ENCODE assay signal across 19 cellular contexts in the genomic region with DNA sequence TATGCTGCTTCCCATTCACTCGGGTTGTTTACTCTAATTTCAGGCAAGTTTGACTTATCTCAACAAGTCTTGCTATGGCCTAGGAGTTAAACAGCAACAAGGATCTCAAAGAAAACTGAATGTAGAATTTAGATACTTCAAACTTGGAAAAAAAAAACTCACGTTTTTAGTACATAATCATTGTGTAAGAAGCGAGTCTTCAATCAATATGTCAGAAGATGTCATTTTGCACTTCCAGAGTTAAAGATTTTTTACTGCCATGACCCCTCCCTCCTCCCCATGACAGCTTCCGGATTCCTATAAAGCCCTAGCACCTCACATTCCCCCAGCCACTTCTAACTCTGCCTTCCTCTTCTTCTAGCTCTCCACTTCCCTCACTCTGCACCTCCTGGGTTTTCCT.
DNase-seq lines count a peak whose midpoint lies in the region; ATAC-seq and TF ChIP-seq lines count a peak whose summit lies in the region.
"Had no signal": no experiment of that assay in that cellular context is flagged by ENCODE, and none has a peak within 500 bp of the region (broad histone marks: within the 10 kb centered on the region; RNA-seq: fewer than 3 reads in every experiment).

No MANE protein-coding gene starts in this region.

- H4K8ac ChIP-seq in H9 (replicated peaks; ENCODE audit: insufficient read length, low read depth, low read length) = no peak overlapping the region

- H3K9me3 ChIP-seq in H9 (ENCODE audit: control insufficient read depth, low read depth, low read length) = no peaks in the 10 kb centered on the region
- H3K9me3 ChIP-seq: A549, HAP-1 had no signal

- H3K9me3 Mint-ChIP-seq in H9 (no peaks in the 10 kb centered on the region; a peak in 1 of 5 replicates), WTC11 (0 out of 2 replicates have a peak, but pooled peaks cover 2% of the 10 kb centered on the region), neural crest cell (peaks cover 3% of the 10 kb centered on the region), type B pancreatic cell (peaks cover 4% of the 10 kb centered on the region)
- H3K9me3 Mint-ChIP-seq: HFFc6 had no signal

- no peaks in the 10 kb centered on the region for H3K79me2 ChIP-seq in H9 (ENCODE audit: insufficient read depth, low read length)

- no peak overlapping the region; the same call in 1 of the 2 replicates for H3K4ac ChIP-seq in H9 (ENCODE audit: low read depth, low read length)

- no peak overlapping the region for H2BK12ac ChIP-seq in H9 (ENCODE audit: insufficient read length, low read depth, low read length)

- no peak overlapping the region for H2AK5ac ChIP-seq in H9 (ENCODE audit: insufficient read length, low read length)

- CTCF ChIA-PET in WTC11 (lab: Charles Lee) = interaction anchor here (0.7 to 0.9 kb wide), 3 partner anchors 35 to 41 kb away, joined by 3 to 4 read pairs (median 3); no protein-coding TSS in a partner anchor

- H3K4me3 Mint-ChIP-seq in H9 = no peak overlapping the region; a peak in 1 of 5 replicates
- no peak overlapping the region for H3K4me3 Mint-ChIP-seq in WTC11
- H3K4me3 Mint-ChIP-seq in neural crest cell = no peak overlapping the region
- no peak overlapping the region for H3K4me3 Mint-ChIP-seq in type B pancreatic cell
- H3K4me3 Mint-ChIP-seq: CD4-positive, alpha-beta memory T cell; HFFc6 had no signal

- H3K23me2 ChIP-seq in H9 (ENCODE audit: insufficient read length, low read depth, low read length, poor library complexity, severe bottlenecking) = no peaks in the 10 kb centered on the region

- ATAC-seq in WTC11 = peak; percentile 56
- ATAC-seq in GM21717 (IDR thresholded peaks at IDR 0.05; ENCODE audit: unreplicated experiment) = no peak
- ATAC-seq: A549 had no signal

- H3K27ac Mint-ChIP-seq in H9 = peak overlapping the region in 2 of 3 experiments; percentile 18 to 75; a peak in 1 of 7 replicates
- H3K27ac Mint-ChIP-seq in WTC11 = no peak overlapping the region
- H3K27ac Mint-ChIP-seq in neural crest cell (ENCODE audit: unreplicated experiment) = peak overlapping the region; percentile 96
- peak overlapping the region; percentile 42 for H3K27ac Mint-ChIP-seq in type B pancreatic cell
- H3K27ac Mint-ChIP-seq: CD4-positive, alpha-beta memory T cell; HFFc6 had no signal

- TF ChIP-seq CTCF in H9 (conservative IDR thresholded peaks at IDR 0.05) (no peak), WTC11 (IDR thresholded peaks at IDR 0.05) (no peak), neural crest cell (conservative IDR thresholded peaks at IDR 0.05) (no peak), type B pancreatic cell (conservative IDR thresholded peaks at IDR 0.05) (no peak)

- no peak overlapping the region for H3K9ac ChIP-seq in H9 (ENCODE audit: extremely low read depth, insufficient read length, low read length)

- no peak overlapping the region for H4K91ac ChIP-seq in H9 (ENCODE audit: insufficient read length, low read depth, low read length)

- H2BK5ac ChIP-seq in H9 (ENCODE audit: insufficient read length, low read length) = no peak overlapping the region

- no peak overlapping the region for H4K5ac ChIP-seq in H9 (ENCODE audit: insufficient read length, low read depth, low read length)

- peak overlapping the region; percentile 65 for H3K27ac ChIP-seq in H9 (ENCODE audit: insufficient read length, low read depth, low read length)
- H3K27ac ChIP-seq: A549 had no signal

- no CpG with 5 or more reads among the region's 4 CpGs for whole genome bisulfite sequencing in H9 (ENCODE audit: extremely low coverage, insufficient read length, low lambda C conversion rate)

- no peak overlapping the region for H3K56ac ChIP-seq in H9 (ENCODE audit: insufficient read length, low read depth, low read length)

- no peaks in the 10 kb centered on the region for H3K79me1 ChIP-seq in H9 (ENCODE audit: insufficient read depth, low read depth, low read length, poor library complexity, severe bottlenecking)

- H2AFZ ChIP-seq in H9 (ENCODE audit: low read length) = peak overlapping the region; percentile 69

- H2BK15ac ChIP-seq in H9 (ENCODE audit: low read depth, low read length) = no peak overlapping the region

- H3K4me1 ChIP-seq in H9 (ENCODE audit: insufficient read depth, low read length) = no peaks in the 10 kb centered on the region; the same call in 1 of the 2 replicates
- H3K4me1 ChIP-seq: A549 had no signal

- no peak overlapping the region for H3T11ph ChIP-seq in H9 (ENCODE audit: low read length)

- DNase-seq in H9 (no peak), WTC11 (ENCODE audit: low spot score) (no peak), neural crest cell (ENCODE audit: low read depth, low spot score) (no peak), type B pancreatic cell (ENCODE audit: extremely low spot score, unreplicated experiment) (no peak), NCI-H82 treated with DMSO at 0.1 percent for 48 hours (lab: John Stamatoyannopoulos, UW; ENCODE audit: unreplicated experiment) (no peak)
- no peak for DNase-seq in activated CD4-positive, alpha-beta T cell treated with anti-CD3 and anti-CD28 coated beads, Interleukin-2, amount 50 U/mL, for 48 hours
- DNase-seq: 8988T; ACHN; C1 segment of cervical spinal cord; Calu3; CD4-positive, alpha-beta memory T cell; COR-L47; DMS53; DMS79 treated with DMSO at 0.1 percent for 48 hours; GF-D8; HFFc6 had no signal

- peaks cover 19 to 20% of the 10 kb centered on the region in 2 experiments for H3K4me1 Mint-ChIP-seq in H9
- H3K4me1 Mint-ChIP-seq in WTC11 = peaks cover 24% of the 10 kb centered on the region
- peaks cover 7% of the 10 kb centered on the region for H3K4me1 Mint-ChIP-seq in neural crest cell
- H3K4me1 Mint-ChIP-seq in type B pancreatic cell (ENCODE audit: unreplicated experiment) = no peaks in the 10 kb centered on the region

- POLR2A ChIA-PET in WTC11 (lab: Charles Lee) = no interaction called here

- H3K4me2 ChIP-seq in H9 (ENCODE audit: insufficient read depth, insufficient read length, low read length) = no peak overlapping the region
- H3K4me2 ChIP-seq: A549 had no signal

- H3K27me3 Mint-ChIP-seq in H9 (ENCODE audit: low read depth) (no peaks in the 10 kb centered on the region), WTC11 (ENCODE audit: low read depth) (no peaks in the 10 kb centered on the region), neural crest cell (ENCODE audit: low read depth) (peaks cover 3% of the 10 kb centered on the region), type B pancreatic cell (no peaks in the 10 kb centered on the region)

- no peaks in the 10 kb centered on the region; a peak in 2 of 7 replicates for H3K36me3 Mint-ChIP-seq in H9 (ENCODE audit: insufficient read depth in 1 of 3, low read depth in 3 of 3)
- H3K36me3 Mint-ChIP-seq in WTC11 = peaks cover 3% of the 10 kb centered on the region; the same call in 1 of the 2 replicates
- H3K36me3 Mint-ChIP-seq in neural crest cell (ENCODE audit: low read depth) = peaks cover 2% of the 10 kb centered on the region
- H3K36me3 Mint-ChIP-seq in type B pancreatic cell = peaks cover 4% of the 10 kb centered on the region
- H3K36me3 Mint-ChIP-seq: CD4-positive, alpha-beta memory T cell had no signal

- H2BK120ac ChIP-seq in H9 (ENCODE audit: low read depth, low read length, poor library complexity, severe bottlenecking) = no peak overlapping the region

- H3K14ac ChIP-seq in H9 (ENCODE audit: insufficient read depth, low read length) = no peak overlapping the region

- H3K18ac ChIP-seq in H9 (ENCODE audit: insufficient read length, low read depth, low read length) = no peak overlapping the region

- H4K20me1 ChIP-seq in H9 (ENCODE audit: control insufficient read depth, insufficient read depth, insufficient read length) = no peaks in the 10 kb centered on the region

- H3K27me3 ChIP-seq in H9 (ENCODE audit: insufficient read depth, low read length) = no peaks in the 10 kb centered on the region

- H3K23ac ChIP-seq in H9 (ENCODE audit: insufficient read length, low read depth, low read length) = no peak overlapping the region

- no peak overlapping the region for H2BK20ac ChIP-seq in H9 (ENCODE audit: low read depth, low read length, poor library complexity, severe bottlenecking)

TF ChIP-seq in WTC11, 78 proteins besides CTCF, POLR2A, EP300 and RAD21 (continues in another document):
- TF ChIP-seq CREB1 (CRISPR knock-in tag; IDR thresholded peaks at IDR 0.05) (no peak), GRHL2 (CRISPR knock-in tag; IDR thresholded peaks at IDR 0.05; ENCODE audit: insufficient replicate concordance, severe bottlenecking) (no peak), JAZF1 (CRISPR knock-in tag; IDR thresholded peaks at IDR 0.05) (no peak)
- TF ChIP-seq, protein P1, sequence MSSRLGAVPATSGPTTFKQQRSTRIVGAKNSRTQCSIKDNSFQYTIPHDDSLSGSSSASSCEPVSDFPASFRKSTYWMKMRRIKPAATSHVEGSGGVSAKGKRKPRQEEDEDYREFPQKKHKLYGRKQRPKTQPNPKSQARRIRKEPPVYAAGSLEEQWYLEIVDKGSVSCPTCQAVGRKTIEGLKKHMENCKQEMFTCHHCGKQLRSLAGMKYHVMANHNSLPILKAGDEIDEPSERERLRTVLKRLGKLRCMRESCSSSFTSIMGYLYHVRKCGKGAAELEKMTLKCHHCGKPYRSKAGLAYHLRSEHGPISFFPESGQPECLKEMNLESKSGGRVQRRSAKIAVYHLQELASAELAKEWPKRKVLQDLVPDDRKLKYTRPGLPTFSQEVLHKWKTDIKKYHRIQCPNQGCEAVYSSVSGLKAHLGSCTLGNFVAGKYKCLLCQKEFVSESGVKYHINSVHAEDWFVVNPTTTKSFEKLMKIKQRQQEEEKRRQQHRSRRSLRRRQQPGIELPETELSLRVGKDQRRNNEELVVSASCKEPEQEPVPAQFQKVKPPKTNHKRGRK (CRISPR knock-in tag; IDR thresholded peaks at IDR 0.05; ENCODE audit: borderline replicate concordance) = no peak
- TF ChIP-seq, protein P2, sequence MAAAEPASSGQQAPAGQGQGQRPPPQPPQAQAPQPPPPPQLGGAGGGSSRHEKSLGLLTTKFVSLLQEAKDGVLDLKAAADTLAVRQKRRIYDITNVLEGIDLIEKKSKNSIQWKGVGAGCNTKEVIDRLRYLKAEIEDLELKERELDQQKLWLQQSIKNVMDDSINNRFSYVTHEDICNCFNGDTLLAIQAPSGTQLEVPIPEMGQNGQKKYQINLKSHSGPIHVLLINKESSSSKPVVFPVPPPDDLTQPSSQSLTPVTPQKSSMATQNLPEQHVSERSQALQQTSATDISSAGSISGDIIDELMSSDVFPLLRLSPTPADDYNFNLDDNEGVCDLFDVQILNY (CRISPR knock-in tag; IDR thresholded peaks at IDR 0.05) = no peak
